Comparison of ENCODE assay signal across 8 cellular contexts in the genomic region with DNA sequence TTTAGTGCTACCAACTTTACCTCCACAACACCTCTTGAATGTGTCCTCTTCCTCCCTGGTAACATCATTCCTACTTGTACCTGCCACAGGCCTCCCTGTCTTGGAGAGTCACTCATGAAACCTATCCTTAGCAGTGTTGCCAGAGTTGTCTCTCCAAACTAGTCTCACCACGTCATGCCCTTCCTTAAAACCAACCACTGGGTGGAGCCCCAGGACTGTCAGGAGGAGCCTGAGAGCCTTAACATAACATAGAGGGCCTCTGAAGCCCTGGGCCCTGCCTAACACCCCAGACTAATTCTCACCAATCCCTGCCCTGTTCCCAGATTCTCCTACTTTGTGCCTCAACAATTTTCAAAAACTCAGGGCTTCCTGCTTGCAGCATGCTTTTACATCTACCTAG.
DNase-seq lines count a peak whose midpoint lies in the region; ATAC-seq and TF ChIP-seq lines count a peak whose summit lies in the region.

No MANE protein-coding gene starts in this region.

- BruUV-seq in A673 (replicated peaks; lab: Mats Ljungman, UMichigan): no TSS peak

- TF ChIP-seq RAD21 in neural cell (conservative IDR thresholded peaks at IDR 0.05): peak; percentile 51

- H3K9me2 ChIP-seq in neural cell (ENCODE audit: insufficient read depth, low read length): no peaks in the 10 kb centered on the region

- intact Hi-C loops in A673 (cut with micrococcal nuclease; ENCODE audit: unreplicated experiment): no loop called here

- H3K79me2 ChIP-seq in neural cell (replicated peaks; ENCODE audit: insufficient read depth, low read length): no peaks in the 10 kb centered on the region

- no peaks in the 10 kb centered on the region for H3K36me3 ChIP-seq in A673 (ENCODE audit: insufficient read depth, low read length, poor library complexity, severe bottlenecking)
- H3K36me3 ChIP-seq in neural cell (ENCODE audit: insufficient read depth, low read length): no peaks in the 10 kb centered on the region

- no peak for ATAC-seq in GM21737 (IDR thresholded peaks at IDR 0.05; ENCODE audit: unreplicated experiment)
- no peak for ATAC-seq in HG02610 (IDR thresholded peaks at IDR 0.05; ENCODE audit: unreplicated experiment)

- TF ChIP-seq POLR2A in erythroblast (IDR thresholded peaks at IDR 0.05; ENCODE audit: low read length): no peak

- peak; percentile 61 for TF ChIP-seq CTCF in A673 (conservative IDR thresholded peaks at IDR 0.05; ENCODE audit: low read depth, low read length)
- TF ChIP-seq CTCF in GM12865 (IDR thresholded peaks at IDR 0.05; ENCODE audit: insufficient read depth, low read depth, low read length, missing control alignments): peak; percentile 42
- TF ChIP-seq CTCF in neural cell (IDR thresholded peaks at IDR 0.05; ENCODE audit: poor library complexity, severe bottlenecking): peak; percentile 49

- no peak overlapping the region for H3K9ac ChIP-seq in neural cell (ENCODE audit: low read length)

- H3K27ac ChIP-seq in A673 (ENCODE audit: low read depth, low read length, poor library complexity, severe bottlenecking): no peak overlapping the region
- no peak overlapping the region for H3K27ac ChIP-seq in neural cell (ENCODE audit: low read length)

- H4K20me1 ChIP-seq in neural cell (ENCODE audit: insufficient read depth): no peaks in the 10 kb centered on the region

- POLR2A ChIA-PET in A673 (lab: Charles Lee; ENCODE audit: low non-redundant PET): no interaction called here

- no peak for TF ChIP-seq EP300 in neural cell (conservative IDR thresholded peaks at IDR 0.05; ENCODE audit: poor library complexity, severe bottlenecking)

- no peak overlapping the region for H2AFZ ChIP-seq in neural cell (ENCODE audit: low read depth, low read length)

- no peak overlapping the region for H3K4me2 ChIP-seq in neural cell (ENCODE audit: low read length)

- DNase-seq in A673 (ENCODE audit: low spot score) (peak; percentile 68), GM12865 (ENCODE audit: low read depth) (peak; percentile 45), MV-4-11 (lab: John Stamatoyannopoulos, UW) (peak; percentile 56), SKM-1 (lab: John Stamatoyannopoulos, UW; ENCODE audit: unreplicated experiment) (peak; percentile 42), erythroblast (lab: John Stamatoyannopoulos, UW) (peak; percentile 32 to 51)

- CTCF ChIA-PET in A673 (lab: Charles Lee): no interaction called here

- no peaks in the 10 kb centered on the region for H3K27me3 ChIP-seq in A673 (replicated peaks; ENCODE audit: insufficient read depth, low read depth, low read length, poor library complexity)
- no peaks in the 10 kb centered on the region for H3K27me3 ChIP-seq in neural cell (ENCODE audit: insufficient read depth, low read depth, low read length)

- H3F3A ChIP-seq in neural cell (ENCODE audit: insufficient read depth, low read length, poor library complexity, severe bottlenecking): no peaks in the 10 kb centered on the region

- H3K4me1 ChIP-seq in A673 (ENCODE audit: insufficient read depth, low read length, poor library complexity, severe bottlenecking): no peaks in the 10 kb centered on the region

- H3K4me3 ChIP-seq in A673 (ENCODE audit: low read depth, low read length, poor library complexity, severe bottlenecking): no peak overlapping the region
- no peak overlapping the region for H3K4me3 ChIP-seq in GM12865 (ENCODE audit: low read depth, low read length)
- no peak overlapping the region for H3K4me3 ChIP-seq in neural cell (ENCODE audit: low read length)

- H3K9me3 ChIP-seq in A673 (ENCODE audit: low read depth, low read length, poor library complexity, severe bottlenecking) (no peaks in the 10 kb centered on the region), neural cell (ENCODE audit: low read length) (no peaks in the 10 kb centered on the region)

TF ChIP-seq in neural cell, 6 proteins besides CTCF, POLR2A, EP300 and RAD21:
- TF ChIP-seq SMC3 (conservative IDR thresholded peaks at IDR 0.05; ENCODE audit: poor library complexity) (peak; percentile 25), MXI1 (conservative IDR thresholded peaks at IDR 0.05; ENCODE audit: poor library complexity, severe bottlenecking) (no peak)
